In the genomic region with DNA sequence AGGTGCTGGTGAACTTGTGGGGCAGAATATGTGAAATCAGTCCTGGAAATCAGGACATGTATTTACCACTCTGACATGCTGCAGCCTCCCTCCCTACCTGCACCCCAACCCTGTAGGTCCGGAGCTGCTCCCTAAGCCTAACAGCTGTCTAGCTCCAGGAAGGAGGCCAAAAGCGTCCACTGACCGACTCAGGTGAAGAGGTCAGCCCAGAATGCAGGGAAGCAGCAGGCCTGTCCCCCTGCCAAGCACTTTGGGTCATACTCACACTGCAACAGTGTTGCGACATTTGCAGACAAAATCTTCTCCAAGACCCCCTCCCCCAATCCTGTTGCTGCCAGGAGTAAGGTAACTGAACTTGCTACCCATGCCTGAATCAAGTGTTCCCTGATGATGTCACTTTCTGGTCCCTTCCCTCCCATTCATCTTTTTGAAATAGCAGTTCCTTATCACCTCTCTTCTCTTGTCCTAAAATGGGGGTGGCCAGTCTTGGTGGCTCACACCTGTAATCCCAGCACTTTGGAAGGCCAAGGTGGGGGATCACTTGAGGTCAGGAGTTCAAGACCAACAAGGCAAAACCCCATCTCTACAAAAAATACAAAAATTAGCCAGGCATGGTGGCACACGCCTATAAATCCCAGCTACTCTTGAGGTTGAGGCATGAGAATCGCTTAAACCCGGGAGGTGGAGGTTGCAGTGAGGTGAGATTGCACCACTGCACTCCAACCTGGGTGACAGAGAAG, we compare ENCODE assay signal across 9 cellular contexts. TPM values are rescaled to one million over a fixed set of nuclear protein-coding genes. Genes with fewer than 3 reads are reported as not detected.
DNase-seq lines count a peak whose midpoint lies in the region; TF ChIP-seq lines count a peak whose summit lies in the region.
"Had no signal": no experiment of that assay in that cellular context is flagged by ENCODE, and none has a peak within 500 bp of the region (broad histone marks: within the 10 kb centered on the region; RNA-seq: fewer than 3 reads in every experiment).

No MANE protein-coding gene starts in this region.

- DNase-seq in HCEC 1CT = peak; percentile 55
- peak; percentile 17 to 38 for DNase-seq in SJCRH30
- DNase-seq in fibroblast of mammary gland (ENCODE audit: low read depth) = peak; percentile 72
- DNase-seq in retinal pigment epithelial cell (ENCODE audit: low read depth) = no peak
- no peak for DNase-seq in HUDEP-2 (lab: John Stamatoyannopoulos, UW; ENCODE audit: unreplicated experiment in 76 of 76)
- no peak for DNase-seq in AG08396 (ENCODE audit: low spot score)
- no peak for DNase-seq in HuH-7.5 (ENCODE audit: low spot score)
- DNase-seq in NCI-H748 (lab: John Stamatoyannopoulos, UW; ENCODE audit: unreplicated experiment) = no peak

- no peak overlapping the region for H3K27ac ChIP-seq in SJCRH30

- no peak for TF ChIP-seq CTCF in fibroblast of mammary gland (conservative IDR thresholded peaks at IDR 0.05; ENCODE audit: control insufficient read depth, insufficient read depth, low read depth, low read length)
- no peak for TF ChIP-seq CTCF in retinal pigment epithelial cell (conservative IDR thresholded peaks at IDR 0.05; ENCODE audit: low read depth, low read length)

- no peaks in the 10 kb centered on the region for H3K36me3 ChIP-seq in SJCRH30

- peak overlapping the region; percentile 92 for H3K4me3 ChIP-seq in SJCRH30
- H3K4me3 ChIP-seq in fibroblast of mammary gland (ENCODE audit: control insufficient read depth, low read depth, low read length) = no peak overlapping the region
- peak overlapping the region; percentile 94 for H3K4me3 ChIP-seq in retinal pigment epithelial cell (ENCODE audit: low read length)

- peaks cover 9% of the 10 kb centered on the region; the same call in 1 of the 2 replicates for H3K4me1 ChIP-seq in SJCRH30

- H3K9me3 ChIP-seq in SJCRH30 (replicated peaks) = no peaks in the 10 kb centered on the region

- H3K27me3 ChIP-seq in SJCRH30 = no peaks in the 10 kb centered on the region

RNA-seq across cellular contexts. Expression of a gene that starts 1.3 kb away (rescaled TPM):
- 137 and 141 TPM in 2 replicates for total RNA-seq in SJCRH30 (2014; rRNA removed; shearing (Covaris generic))

RNA-seq across cellular contexts. Expression of a gene that starts 10.4 kb away (rescaled TPM):
- 0.15 and 0.24 TPM in 2 replicates for total RNA-seq in SJCRH30 (2014; rRNA removed; shearing (Covaris generic))
- total RNA-seq: mononuclear cell had no signal

RNA-seq across cellular contexts. Expression of a gene that starts 46.6 kb away (rescaled TPM):
- total RNA-seq in SJCRH30 (2014; rRNA removed; shearing (Covaris generic)) = 101 and 105 TPM in 2 replicates

RNA-seq across cellular contexts. Expression of a gene that starts 54.8 kb away (rescaled TPM):
- total RNA-seq in SJCRH30 (2014; rRNA removed; shearing (Covaris generic)) = 22.4 and 23.8 TPM in 2 replicates

Comparison
In these comparisons a context has a peak if more than half of its experiments do, and no peak if none do; other contexts are left out.
1. DNase-seq: peak in HCEC 1CT (single experiment), SJCRH30 (2 of 2) and fibroblast of mammary gland (single experiment); none in retinal pigment epithelial cell (single experiment), HUDEP-2 (0 of 76), AG08396 (single experiment), HuH-7.5 (single experiment) and NCI-H748 (single experiment).